In genomic region chr2:44680983-44681481, GRCh38 we compare ENCODE assay signal across 13 cellular contexts.
DNase-seq lines count a peak whose midpoint lies in the region; ATAC-seq lines count a peak whose summit lies in the region.
"Had no signal": no experiment of that assay in that cellular context is flagged by ENCODE, and none has a peak within 500 bp of the region (broad histone marks: within the 10 kb centered on the region; RNA-seq: fewer than 3 reads in every experiment).

No MANE protein-coding gene starts in this region.

- DNase-seq in Ammon's horn (ENCODE audit: low spot score) (peak; percentile 17), NCI-H1092 treated with DMSO at 0.1 percent for 48 hours (lab: John Stamatoyannopoulos, UW) (peak; percentile 74), NCI-H524 treated with DMSO at 0.1 percent for 48 hours (lab: John Stamatoyannopoulos, UW) (peak; percentile 84), fibroblast of peridontal ligament (ENCODE audit: extremely low read depth) (peak; percentile 50), DMS114 treated with DMSO at 0.1 percent for 48 hours (lab: John Stamatoyannopoulos, UW; ENCODE audit: unreplicated experiment) (no peak)
- DNase-seq: activated CD4-positive, alpha-beta T cell treated with anti-CD3 and anti-CD28 coated beads, Interleukin-2, amount 50 U/mL, for 1 hour; anterior cingulate cortex; pancreas; T1000; tibial artery had no signal

- ATAC-seq in GM21447 (IDR thresholded peaks at IDR 0.05; ENCODE audit: unreplicated experiment) = no peak
- no peak for ATAC-seq in HG03025 (IDR thresholded peaks at IDR 0.05; ENCODE audit: low FRiP score, unreplicated experiment)
- no peak for ATAC-seq in GM21367 (IDR thresholded peaks at IDR 0.05; ENCODE audit: unreplicated experiment)
